In the genomic region with DNA sequence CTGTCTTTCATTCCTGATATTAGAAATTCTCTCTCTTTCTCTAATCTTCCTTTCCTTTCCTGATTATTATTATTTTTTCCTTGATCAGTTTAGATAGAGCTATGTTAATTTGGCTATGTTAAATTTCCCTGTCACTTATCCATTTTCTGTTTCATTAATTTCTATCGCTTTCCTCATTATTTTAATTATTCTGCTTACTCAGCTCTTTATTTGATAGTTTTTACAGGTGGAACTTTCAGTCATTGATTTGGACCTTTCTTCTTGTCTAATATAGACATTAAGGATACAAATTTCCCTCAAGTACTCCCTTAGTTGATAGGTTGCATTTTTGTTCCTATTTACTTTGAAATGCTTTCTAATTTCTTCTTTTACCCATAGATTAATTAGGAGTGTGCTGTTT, we compare ENCODE assay signal across 1 cellular context.
TF ChIP-seq lines count a peak whose summit lies in the region.

No MANE protein-coding gene starts in this region.

TF ChIP-seq in HepG2, 621 proteins besides CTCF, POLR2A, EP300 and RAD21:
- TF ChIP-seq, protein P1, sequence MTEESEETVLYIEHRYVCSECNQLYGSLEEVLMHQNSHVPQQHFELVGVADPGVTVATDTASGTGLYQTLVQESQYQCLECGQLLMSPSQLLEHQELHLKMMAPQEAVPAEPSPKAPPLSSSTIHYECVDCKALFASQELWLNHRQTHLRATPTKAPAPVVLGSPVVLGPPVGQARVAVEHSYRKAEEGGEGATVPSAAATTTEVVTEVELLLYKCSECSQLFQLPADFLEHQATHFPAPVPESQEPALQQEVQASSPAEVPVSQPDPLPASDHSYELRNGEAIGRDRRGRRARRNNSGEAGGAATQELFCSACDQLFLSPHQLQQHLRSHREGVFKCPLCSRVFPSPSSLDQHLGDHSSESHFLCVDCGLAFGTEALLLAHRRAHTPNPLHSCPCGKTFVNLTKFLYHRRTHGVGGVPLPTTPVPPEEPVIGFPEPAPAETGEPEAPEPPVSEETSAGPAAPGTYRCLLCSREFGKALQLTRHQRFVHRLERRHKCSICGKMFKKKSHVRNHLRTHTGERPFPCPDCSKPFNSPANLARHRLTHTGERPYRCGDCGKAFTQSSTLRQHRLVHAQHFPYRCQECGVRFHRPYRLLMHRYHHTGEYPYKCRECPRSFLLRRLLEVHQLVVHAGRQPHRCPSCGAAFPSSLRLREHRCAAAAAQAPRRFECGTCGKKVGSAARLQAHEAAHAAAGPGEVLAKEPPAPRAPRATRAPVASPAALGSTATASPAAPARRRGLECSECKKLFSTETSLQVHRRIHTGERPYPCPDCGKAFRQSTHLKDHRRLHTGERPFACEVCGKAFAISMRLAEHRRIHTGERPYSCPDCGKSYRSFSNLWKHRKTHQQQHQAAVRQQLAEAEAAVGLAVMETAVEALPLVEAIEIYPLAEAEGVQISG (CRISPR knock-in tag; IDR thresholded peaks at IDR 0.05), result no peak
- TF ChIP-seq MAFF (IDR thresholded peaks at IDR 0.05; ENCODE audit: low read depth, low read length) (peak; percentile 96), FOSL1 (CRISPR knock-in tag; IDR thresholded peaks at IDR 0.05; ENCODE audit: borderline replicate concordance) (no peak), DNMT3B (CRISPR knock-in tag; conservative IDR thresholded peaks at IDR 0.05) (no peak), NCOA2 (CRISPR knock-in tag; IDR thresholded peaks at IDR 0.05) (no peak), MAFK (conservative IDR thresholded peaks at IDR 0.05 in 1 of 2, IDR thresholded peaks at IDR 0.05 in 1 of 2; ENCODE audit: low read length in 2 of 2) (peak; percentile 95 to 97)
- TF ChIP-seq, protein P2, sequence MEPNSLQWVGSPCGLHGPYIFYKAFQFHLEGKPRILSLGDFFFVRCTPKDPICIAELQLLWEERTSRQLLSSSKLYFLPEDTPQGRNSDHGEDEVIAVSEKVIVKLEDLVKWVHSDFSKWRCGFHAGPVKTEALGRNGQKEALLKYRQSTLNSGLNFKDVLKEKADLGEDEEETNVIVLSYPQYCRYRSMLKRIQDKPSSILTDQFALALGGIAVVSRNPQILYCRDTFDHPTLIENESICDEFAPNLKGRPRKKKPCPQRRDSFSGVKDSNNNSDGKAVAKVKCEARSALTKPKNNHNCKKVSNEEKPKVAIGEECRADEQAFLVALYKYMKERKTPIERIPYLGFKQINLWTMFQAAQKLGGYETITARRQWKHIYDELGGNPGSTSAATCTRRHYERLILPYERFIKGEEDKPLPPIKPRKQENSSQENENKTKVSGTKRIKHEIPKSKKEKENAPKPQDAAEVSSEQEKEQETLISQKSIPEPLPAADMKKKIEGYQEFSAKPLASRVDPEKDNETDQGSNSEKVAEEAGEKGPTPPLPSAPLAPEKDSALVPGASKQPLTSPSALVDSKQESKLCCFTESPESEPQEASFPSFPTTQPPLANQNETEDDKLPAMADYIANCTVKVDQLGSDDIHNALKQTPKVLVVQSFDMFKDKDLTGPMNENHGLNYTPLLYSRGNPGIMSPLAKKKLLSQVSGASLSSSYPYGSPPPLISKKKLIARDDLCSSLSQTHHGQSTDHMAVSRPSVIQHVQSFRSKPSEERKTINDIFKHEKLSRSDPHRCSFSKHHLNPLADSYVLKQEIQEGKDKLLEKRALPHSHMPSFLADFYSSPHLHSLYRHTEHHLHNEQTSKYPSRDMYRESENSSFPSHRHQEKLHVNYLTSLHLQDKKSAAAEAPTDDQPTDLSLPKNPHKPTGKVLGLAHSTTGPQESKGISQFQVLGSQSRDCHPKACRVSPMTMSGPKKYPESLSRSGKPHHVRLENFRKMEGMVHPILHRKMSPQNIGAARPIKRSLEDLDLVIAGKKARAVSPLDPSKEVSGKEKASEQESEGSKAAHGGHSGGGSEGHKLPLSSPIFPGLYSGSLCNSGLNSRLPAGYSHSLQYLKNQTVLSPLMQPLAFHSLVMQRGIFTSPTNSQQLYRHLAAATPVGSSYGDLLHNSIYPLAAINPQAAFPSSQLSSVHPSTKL (CRISPR knock-in tag; IDR thresholded peaks at IDR 0.05), result no peak
